ENCODE assay signal across 8 cellular contexts in the genomic region with DNA sequence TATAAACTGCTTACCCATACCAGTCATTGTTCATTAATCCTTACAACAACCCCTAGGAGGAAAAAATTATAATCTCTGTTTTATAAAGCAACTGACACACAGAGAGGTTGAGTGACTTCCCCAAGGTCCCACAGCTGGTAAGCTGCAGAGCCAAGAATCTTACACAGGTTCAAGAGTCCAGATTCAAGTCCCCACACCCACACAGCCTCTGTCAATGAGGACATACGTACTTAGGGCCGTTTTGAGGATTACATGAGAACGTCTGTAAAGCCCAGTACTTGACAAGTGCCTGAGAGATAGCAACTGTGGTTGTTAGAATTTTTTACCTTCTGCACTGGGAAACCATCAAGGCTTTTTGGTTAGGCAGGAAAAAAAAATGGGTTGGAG. TPM values are rescaled to one million over a fixed set of nuclear protein-coding genes. Genes with fewer than 3 reads are reported as not detected.
A peak's percentile ranks its signal among the peaks of the same experiment; 100 is the strongest.
DNase-seq lines count a peak whose midpoint lies in the region; TF ChIP-seq lines count a peak whose summit lies in the region.

No MANE protein-coding gene starts in this region.

- no peaks in the 10 kb centered on the region for H3K36me3 ChIP-seq in Peyer's patch

- TF ChIP-seq POLR2A in Peyer's patch (IDR thresholded peaks at IDR 0.05) = no peak

- peak overlapping the region; percentile 77 to 93 (median 86) for H3K27ac ChIP-seq in Peyer's patch

- H3K4me3 ChIP-seq in Peyer's patch (peak overlapping the region; percentile 57 to 73 (median 70)), fibroblast of mammary gland (ENCODE audit: control insufficient read depth, low read depth, low read length) (peak overlapping the region; percentile 40), retinal pigment epithelial cell (ENCODE audit: low read length) (peak overlapping the region; percentile 46)

- no peaks in the 10 kb centered on the region for H3K4me1 ChIP-seq in Peyer's patch

- H3K36me3 Mint-ChIP-seq in activated CD4-positive, alpha-beta T cell treated with anti-CD3 and anti-CD28 coated beads, Interleukin-2, amount 10 ng/mL, durations not matched to agents 24 days and 14 days (ENCODE audit: low read depth) = no peaks in the 10 kb centered on the region

- TF ChIP-seq CTCF in Peyer's patch (IDR thresholded peaks at IDR 0.05) (no peak), fibroblast of mammary gland (conservative IDR thresholded peaks at IDR 0.05; ENCODE audit: control insufficient read depth, insufficient read depth, low read depth, low read length) (no peak), retinal pigment epithelial cell (conservative IDR thresholded peaks at IDR 0.05; ENCODE audit: low read depth, low read length) (no peak)

- DNase-seq in activated CD4-positive, alpha-beta T cell treated with anti-CD3 and anti-CD28 coated beads, Interleukin-2, amount 10 ng/mL, durations not matched to agents 24 days and 14 days = peak; percentile 56
- no peak for DNase-seq in activated CD4-positive, alpha-beta T cell treated with anti-CD3 and anti-CD28 coated beads for 1 hour
- DNase-seq in Peyer's patch = peak in 1 of 3 donors; percentile 57
- peak; percentile 26 for DNase-seq in fibroblast of mammary gland (ENCODE audit: low read depth)
- DNase-seq in retinal pigment epithelial cell (ENCODE audit: low read depth) = no peak
- DNase-seq in NCI-H128 (lab: John Stamatoyannopoulos, UW; ENCODE audit: unreplicated experiment) = no peak
- DNase-seq in HCEC 1CT = no peak
- no peak for DNase-seq in NCI-H1694 treated with DMSO at 0.1 percent for 48 hours (lab: John Stamatoyannopoulos, UW)

- H3K4me3 Mint-ChIP-seq in activated CD4-positive, alpha-beta T cell treated with anti-CD3 and anti-CD28 coated beads, Interleukin-2, amount 10 ng/mL, durations not matched to agents 24 days and 14 days = peak overlapping the region; percentile 92

- H3K4me1 Mint-ChIP-seq in activated CD4-positive, alpha-beta T cell treated with anti-CD3 and anti-CD28 coated beads, Interleukin-2, amount 10 ng/mL, durations not matched to agents 24 days and 14 days = peaks cover 14% of the 10 kb centered on the region

- H3K27me3 Mint-ChIP-seq in activated CD4-positive, alpha-beta T cell treated with anti-CD3 and anti-CD28 coated beads, Interleukin-2, amount 10 ng/mL, durations not matched to agents 24 days and 14 days = peaks cover 4% of the 10 kb centered on the region

- intact Hi-C loops in activated CD4-positive, alpha-beta T cell treated with anti-CD3 and anti-CD28 coated beads, Interleukin-2, amount 10 ng/mL, durations not matched to agents 24 days and 14 days (cut with micrococcal nuclease) = loop anchor here (5.0 to 10.0 kb wide), 2 partner anchors 69 to 154 kb away; a partner anchor contains a TSS

- H3K27me3 ChIP-seq in Peyer's patch = no peaks in the 10 kb centered on the region

- no peaks in the 10 kb centered on the region for H3K9me3 ChIP-seq in Peyer's patch

- H3K9me3 Mint-ChIP-seq in activated CD4-positive, alpha-beta T cell treated with anti-CD3 and anti-CD28 coated beads, Interleukin-2, amount 10 ng/mL, durations not matched to agents 24 days and 14 days = no peaks in the 10 kb centered on the region

- H3K27ac Mint-ChIP-seq in activated CD4-positive, alpha-beta T cell treated with anti-CD3 and anti-CD28 coated beads, Interleukin-2, amount 10 ng/mL, durations not matched to agents 24 days and 14 days = peak overlapping the region; percentile 90

RNA-seq across cellular contexts. Expression of a gene that starts 0.6 kb away (rescaled TPM):
- total RNA-seq in activated CD4-positive, alpha-beta T cell treated with anti-CD3 and anti-CD28 coated beads, Interleukin-2, amount 10 ng/mL, durations not matched to agents 24 days and 14 days = 10.6 and 10.7 TPM in 2 replicates
- total RNA-seq in Peyer's patch = 10 to 100 TPM; 23.1 to 31.1 (median 27.6) TPM

Comparison
In these comparisons a context has a peak if more than half of its experiments do, and no peak if none do; other contexts are left out.
1. DNase-seq: peak in activated CD4-positive, alpha-beta T cell treated with anti-CD3 and anti-CD28 coated beads, Interleukin-2, amount 10 ng/mL, durations not matched to agents 24 days and 14 days (single experiment) and fibroblast of mammary gland (single experiment); none in activated CD4-positive, alpha-beta T cell treated with anti-CD3 and anti-CD28 coated beads for 1 hour (single experiment), retinal pigment epithelial cell (single experiment), NCI-H128 (single experiment), HCEC 1CT (single experiment) and NCI-H1694 treated with DMSO at 0.1 percent for 48 hours (single experiment).
2. Peak in every context shown above with its lines, with median percentiles within 50 percentile points of each other: H3K4me3 ChIP-seq.